17 cellular contexts compared by ENCODE assay signal in genomic region chr2:182541268-182541667, GRCh38.
A peak's percentile ranks its signal among the peaks of the same experiment; 100 is the strongest.
DNase-seq lines count a peak whose midpoint lies in the region; ATAC-seq and TF ChIP-seq lines count a peak whose summit lies in the region.
"Had no signal": no experiment of that assay in that cellular context is flagged by ENCODE, and none has a peak within 500 bp of the region (broad histone marks: within the 10 kb centered on the region; RNA-seq: fewer than 3 reads in every experiment).

No MANE protein-coding gene starts in this region.

- no peak overlapping the region for H3K4me3 Mint-ChIP-seq in natural killer cell
- no peak overlapping the region for H3K4me3 Mint-ChIP-seq in activated T-helper 17 cell treated with anti-CD3 and anti-CD28 coated beads, Interleukin-2, amount 50 U/mL, for 72 hours
- H3K4me3 Mint-ChIP-seq: activated B cell treated with CpG ODN at 0.5 μM for 24 hours; activated T-helper 1 cell treated with anti-CD3 and anti-CD28 coated beads, Interleukin-12 subunit alpha, Interleukin-12 subunit beta, Interleukin-2, Interleukin-4 antibody, amounts not matched to agents 30 ng/mL and 10 ng/mL and 1 ng/mL, durations not matched to agents 14 hours and 24 hours and 36 hours; stimulated activated memory B cell treated with anti-CD40 and anti-IgM and Interleukin-4, amounts not matched to agents 10 μg/mL and 1 μg/mL and 100 μg/mL, for 72 hours had no signal

- intact Hi-C loops in natural killer cell (cut with micrococcal nuclease) = no loop called here

- peaks cover 0 to 3% of the 10 kb centered on the region in 2 donors for H3K9me3 Mint-ChIP-seq in natural killer cell
- no peaks in the 10 kb centered on the region for H3K9me3 Mint-ChIP-seq in activated T-helper 17 cell treated with anti-CD3 and anti-CD28 coated beads, Interleukin-2, amount 50 U/mL, for 72 hours
- H3K9me3 Mint-ChIP-seq: activated B cell treated with CpG ODN at 0.5 μM for 24 hours; activated T-helper 1 cell treated with anti-CD3 and anti-CD28 coated beads, Interleukin-12 subunit alpha, Interleukin-12 subunit beta, Interleukin-2, Interleukin-4 antibody, amounts not matched to agents 30 ng/mL and 10 ng/mL and 1 ng/mL, durations not matched to agents 14 hours and 24 hours and 36 hours; stimulated activated memory B cell treated with anti-CD40 and anti-IgM and Interleukin-4, amounts not matched to agents 10 μg/mL and 1 μg/mL and 100 μg/mL, for 72 hours had no signal

- DNase-seq in kidney tubule cell (ENCODE audit: low spot score) = peak; percentile 23
- no peak for DNase-seq in EL
- no peak for DNase-seq in natural killer cell
- DNase-seq: activated B cell treated with CpG ODN at 0.5 μM for 24 hours, Calu3, heart right ventricle, lower lobe of right lung, NCI-H1048, NCI-H524 treated with DMSO at 0.1 percent for 48 hours, occipital lobe, SHP77 treated with DMSO at 0.1 percent for 48 hours had no signal

- TF ChIP-seq CTCF in natural killer cell (IDR thresholded peaks at IDR 0.05) = no peak

- H3K4me1 Mint-ChIP-seq in natural killer cell = no peaks in the 10 kb centered on the region
- no peaks in the 10 kb centered on the region for H3K4me1 Mint-ChIP-seq in activated T-helper 17 cell treated with anti-CD3 and anti-CD28 coated beads, Interleukin-2, amount 50 U/mL, for 72 hours
- H3K4me1 Mint-ChIP-seq: stimulated activated memory B cell treated with anti-CD40 and anti-IgM and Interleukin-4, amounts not matched to agents 10 μg/mL and 1 μg/mL and 100 μg/mL, for 72 hours had no signal

- ATAC-seq in GM19043 (IDR thresholded peaks at IDR 0.05; ENCODE audit: low read depth, unreplicated experiment) (peak; percentile 72), GM21723 (IDR thresholded peaks at IDR 0.05; ENCODE audit: unreplicated experiment) (peak; percentile 65), HG03196 (IDR thresholded peaks at IDR 0.05; ENCODE audit: unreplicated experiment) (peak; percentile 79), natural killer cell (no peak)
- no peak for ATAC-seq in activated T-helper 17 cell treated with anti-CD3 and anti-CD28 coated beads, Interleukin-2, amount 50 U/mL, for 72 hours (replicated peaks)
- ATAC-seq: heart right ventricle; lower lobe of right lung; stimulated activated memory B cell treated with anti-CD40 and anti-IgM and Interleukin-4, amounts not matched to agents 10 μg/mL and 1 μg/mL and 100 μg/mL, for 72 hours had no signal

- H3K27ac Mint-ChIP-seq in natural killer cell = no peak overlapping the region
- H3K27ac Mint-ChIP-seq in activated T-helper 17 cell treated with anti-CD3 and anti-CD28 coated beads, Interleukin-2, amount 50 U/mL, for 72 hours = no peak overlapping the region
- H3K27ac Mint-ChIP-seq: activated B cell treated with CpG ODN at 0.5 μM for 24 hours; activated T-helper 1 cell treated with anti-CD3 and anti-CD28 coated beads, Interleukin-12 subunit alpha, Interleukin-12 subunit beta, Interleukin-2, Interleukin-4 antibody, amounts not matched to agents 30 ng/mL and 10 ng/mL and 1 ng/mL, durations not matched to agents 14 hours and 24 hours and 36 hours; stimulated activated memory B cell treated with anti-CD40 and anti-IgM and Interleukin-4, amounts not matched to agents 10 μg/mL and 1 μg/mL and 100 μg/mL, for 72 hours had no signal

- no peaks in the 10 kb centered on the region for H3K36me3 Mint-ChIP-seq in natural killer cell
- H3K36me3 Mint-ChIP-seq in activated T-helper 17 cell treated with anti-CD3 and anti-CD28 coated beads, Interleukin-2, amount 50 U/mL, for 72 hours (ENCODE audit: low read depth) = no peaks in the 10 kb centered on the region
- H3K36me3 Mint-ChIP-seq: stimulated activated memory B cell treated with anti-CD40 and anti-IgM and Interleukin-4, amounts not matched to agents 10 μg/mL and 1 μg/mL and 100 μg/mL, for 72 hours had no signal

- no peaks in the 10 kb centered on the region for H3K27me3 Mint-ChIP-seq in natural killer cell (ENCODE audit: low read depth in 2 of 2)
- H3K27me3 Mint-ChIP-seq in activated T-helper 17 cell treated with anti-CD3 and anti-CD28 coated beads, Interleukin-2, amount 50 U/mL, for 72 hours = no peaks in the 10 kb centered on the region
- H3K27me3 Mint-ChIP-seq: activated B cell treated with CpG ODN at 0.5 μM for 24 hours had no signal

Comparison
In these comparisons a context has a peak if more than half of its experiments do, and no peak if none do; other contexts are left out.
1. ATAC-seq: peak in GM19043 (single experiment), GM21723 (single experiment) and HG03196 (single experiment); none in natural killer cell (0 of 3) and activated T-helper 17 cell treated with anti-CD3 and anti-CD28 coated beads, Interleukin-2, amount 50 U/mL, for 72 hours (single experiment).